Comparison of ENCODE assay signal across 9 cellular contexts in the genomic region with DNA sequence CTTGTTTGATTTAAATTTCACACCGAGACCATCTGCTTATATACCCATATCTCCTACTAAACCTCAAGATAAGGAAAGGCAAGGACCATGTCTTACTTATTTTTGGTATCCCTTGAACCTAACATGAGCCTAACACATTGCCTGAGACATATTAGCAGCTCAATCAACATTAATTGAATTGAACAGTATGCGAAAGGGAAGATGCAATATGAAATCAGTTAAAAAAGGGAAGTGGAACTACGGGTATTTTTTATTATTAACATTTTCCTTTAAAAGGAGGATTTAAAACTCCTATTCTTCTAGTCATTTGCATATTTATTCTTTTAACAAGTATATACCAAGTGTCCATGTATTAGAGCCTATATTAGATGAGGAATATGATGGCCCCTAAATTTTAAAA.
A peak's percentile ranks its signal among the peaks of the same experiment; 100 is the strongest.
DNase-seq lines count a peak whose midpoint lies in the region; ATAC-seq and TF ChIP-seq lines count a peak whose summit lies in the region.
"Had no signal": no experiment of that assay in that cellular context is flagged by ENCODE, and none has a peak within 500 bp of the region (broad histone marks: within the 10 kb centered on the region; RNA-seq: fewer than 3 reads in every experiment).

No MANE protein-coding gene starts in this region.

- H3K27ac ChIP-seq in stomach: no peak overlapping the region

- WGBS in stomach, 5 donors: 85 to 91% (median 89%) methylated on average over 3 of the region's 3 CpGs

- no peak for TF ChIP-seq EP300 in stomach (IDR thresholded peaks at IDR 0.05)

- no peak overlapping the region for H3K4me3 Mint-ChIP-seq in HFFc6
- peak overlapping the region; percentile 77 for H3K4me3 Mint-ChIP-seq in memory B cell

- peaks cover 0 to 21% (median 1%) of the 10 kb centered on the region in 4 donors for H3K4me1 ChIP-seq in stomach

- no peaks in the 10 kb centered on the region for H3K36me3 ChIP-seq in stomach

- no peak overlapping the region for H3K4me3 ChIP-seq in stomach
- H3K4me3 ChIP-seq: mucosa of descending colon had no signal

- no peaks in the 10 kb centered on the region for H3K9me3 Mint-ChIP-seq in HFFc6
- H3K9me3 Mint-ChIP-seq in memory B cell: no peaks in the 10 kb centered on the region

- ATAC-seq in GM19043 (IDR thresholded peaks at IDR 0.05; ENCODE audit: low read depth, unreplicated experiment) (peak; percentile 26), HG03520 (IDR thresholded peaks at IDR 0.05; ENCODE audit: unreplicated experiment) (peak; percentile 14), memory B cell (ENCODE audit: low read depth) (peak; percentile 61)

- intact Hi-C loops in stomach (cut with DNase I; ENCODE audit: low total_unique reads): no loop called here

- H3K27ac Mint-ChIP-seq in HFFc6 (0 out of 2 replicates have a peak overlapping the region, but pooled peaks have one; percentile 12), memory B cell (peak overlapping the region; percentile 90)

- H3K36me3 Mint-ChIP-seq in HFFc6 (ENCODE audit: low read depth) (peaks cover 11% of the 10 kb centered on the region), memory B cell (peaks cover 3% of the 10 kb centered on the region)

- H3K9me3 ChIP-seq in stomach: no peaks in the 10 kb centered on the region
- H3K9me3 ChIP-seq: mucosa of descending colon had no signal

- H3K4me1 Mint-ChIP-seq in HFFc6 (ENCODE audit: low read depth): peaks cover 64% of the 10 kb centered on the region
- peaks cover 34% of the 10 kb centered on the region for H3K4me1 Mint-ChIP-seq in memory B cell

- no peaks in the 10 kb centered on the region for H3K27me3 ChIP-seq in stomach

- TF ChIP-seq CTCF in HFFc6 (IDR thresholded peaks at IDR 0.05): no peak
- no peak for TF ChIP-seq CTCF in stomach (IDR thresholded peaks at IDR 0.05)

- DNase-seq in HFFc6 (no peak), memory B cell (ENCODE audit: low spot score in 2 of 2) (peak in 1 of 2 donors; percentile 22), NCI-H510A (lab: John Stamatoyannopoulos, UW) (no peak), stomach (no peak), kidney tubule cell (ENCODE audit: low spot score) (no peak), T-helper 9 cell (no peak)
- DNase-seq: mucosa of descending colon had no signal

- H3K27me3 Mint-ChIP-seq in HFFc6 (ENCODE audit: insufficient read depth) (no peaks in the 10 kb centered on the region), memory B cell (no peaks in the 10 kb centered on the region)

- no peak for TF ChIP-seq POLR2A in stomach (IDR thresholded peaks at IDR 0.05)
